In genomic region chr15:20401058-20401457, GRCh38 we compare ENCODE assay signal across 7 cellular contexts.
DNase-seq lines count a peak whose midpoint lies in the region; ATAC-seq and TF ChIP-seq lines count a peak whose summit lies in the region.
"Not testable (repeated sequence)": the region's sequence is repeated elsewhere in the genome, so short reads cannot be mapped to it uniquely, and the experiment has no call there.

No MANE protein-coding gene starts in this region.

- not testable (repeated sequence) for H3K9me3 ChIP-seq in RWPE2 (ENCODE audit: severe bottlenecking); naive thymus-derived CD4-positive, alpha-beta T cell (ENCODE audit: control insufficient read depth in 2 of 3, low read length in 3 of 3)
- H3K9me3 ChIP-seq in hepatocyte (ENCODE audit: low read depth) (peaks cover 17% of the 10 kb centered on the region), upper lobe of right lung (peaks cover 11% of the 10 kb centered on the region)

- not testable (repeated sequence) for H3K4me2 ChIP-seq in hepatocyte

- H3K36me3 Mint-ChIP-seq in naive thymus-derived CD4-positive, alpha-beta T cell; stimulated activated memory B cell treated with anti-CD40 and anti-IgM and Interleukin-4, amounts not matched to agents 10 μg/mL and 1 μg/mL and 100 μg/mL, for 72 hours: not testable (repeated sequence)

- H3K79me2 ChIP-seq in hepatocyte = not testable (repeated sequence)

- H3K9me3 Mint-ChIP-seq in naive thymus-derived CD4-positive, alpha-beta T cell; stimulated activated memory B cell treated with anti-CD40 and anti-IgM and Interleukin-4, amounts not matched to agents 10 μg/mL and 1 μg/mL and 100 μg/mL, for 72 hours: not testable (repeated sequence)

- H3K4me1 ChIP-seq in RWPE2 (ENCODE audit: insufficient read depth, poor library complexity, severe bottlenecking); hepatocyte (ENCODE audit: insufficient read depth); naive thymus-derived CD4-positive, alpha-beta T cell (ENCODE audit: control insufficient read depth in 2 of 2, insufficient read depth in 2 of 2, low read length in 2 of 2); upper lobe of right lung: not testable (repeated sequence)

- H3K4me3 Mint-ChIP-seq in naive thymus-derived CD4-positive, alpha-beta T cell; stimulated activated memory B cell treated with anti-CD40 and anti-IgM and Interleukin-4, amounts not matched to agents 10 μg/mL and 1 μg/mL and 100 μg/mL, for 72 hours: not testable (repeated sequence)

- H3K27ac ChIP-seq in RWPE2 (ENCODE audit: poor library complexity, severe bottlenecking); hepatocyte; naive thymus-derived CD4-positive, alpha-beta T cell (ENCODE audit: low read depth, low read length); upper lobe of right lung: not testable (repeated sequence)

- H3K9me2 ChIP-seq in hepatocyte (replicated peaks; ENCODE audit: insufficient read depth) = not testable (repeated sequence)

- DNase-seq in RWPE2 (ENCODE audit: low spot score); naive thymus-derived CD4-positive, alpha-beta T cell; upper lobe of right lung: not testable (repeated sequence)
- peak; percentile 38 for DNase-seq in Right ventricle myocardium superior
- peak; percentile 11 for DNase-seq in hepatocyte (ENCODE audit: low spot score)
- peak; percentile 70 for DNase-seq in posterior vena cava (ENCODE audit: low spot score)

- CTCF ChIA-PET in naive thymus-derived CD4-positive, alpha-beta T cell (lab: Charles Lee) = not testable (repeated sequence)

- not testable (repeated sequence) for TF ChIP-seq CTCF in RWPE2 (IDR thresholded peaks at IDR 0.05; ENCODE audit: poor library complexity, severe bottlenecking); hepatocyte (IDR thresholded peaks at IDR 0.05; ENCODE audit: poor library complexity); upper lobe of right lung (IDR thresholded peaks at IDR 0.05)

- not testable (repeated sequence) for H3K4me3 ChIP-seq in RWPE2 (ENCODE audit: severe bottlenecking); hepatocyte; naive thymus-derived CD4-positive, alpha-beta T cell (ENCODE audit: low read length); upper lobe of right lung

- not testable (repeated sequence) for H3K36me3 ChIP-seq in RWPE2 (ENCODE audit: low read depth); hepatocyte (replicated peaks; ENCODE audit: insufficient read depth, low read depth); naive thymus-derived CD4-positive, alpha-beta T cell (ENCODE audit: control insufficient read depth in 2 of 3, insufficient read depth in 3 of 3, low read length in 3 of 3); upper lobe of right lung

- H3K4me1 Mint-ChIP-seq in naive thymus-derived CD4-positive, alpha-beta T cell; stimulated activated memory B cell treated with anti-CD40 and anti-IgM and Interleukin-4, amounts not matched to agents 10 μg/mL and 1 μg/mL and 100 μg/mL, for 72 hours: not testable (repeated sequence)

- POLR2A ChIA-PET in naive thymus-derived CD4-positive, alpha-beta T cell (lab: Charles Lee) = not testable (repeated sequence)

- not testable (repeated sequence) for H2AFZ ChIP-seq in hepatocyte

- H4K20me1 ChIP-seq in hepatocyte (ENCODE audit: insufficient read depth, poor library complexity, severe bottlenecking) = not testable (repeated sequence)

- not testable (repeated sequence) for H3K27ac Mint-ChIP-seq in naive thymus-derived CD4-positive, alpha-beta T cell; stimulated activated memory B cell treated with anti-CD40 and anti-IgM and Interleukin-4, amounts not matched to agents 10 μg/mL and 1 μg/mL and 100 μg/mL, for 72 hours

- intact Hi-C loops in Right ventricle myocardium superior (cut with DNase I); naive thymus-derived CD4-positive, alpha-beta T cell (cut with micrococcal nuclease); posterior vena cava (cut with DNase I); upper lobe of right lung (cut with DNase I): not testable (repeated sequence)

- WGBS in hepatocyte (ENCODE audit: low lambda C conversion rate, missing lambda C conversion rate) = 68% methylated on average over 3 of the region's 3 CpGs

- peaks cover 36% of the 10 kb centered on the region for H3K27me3 ChIP-seq in RWPE2 (ENCODE audit: insufficient read depth, poor library complexity, severe bottlenecking)
- not testable (repeated sequence) for H3K27me3 ChIP-seq in hepatocyte; naive thymus-derived CD4-positive, alpha-beta T cell (ENCODE audit: control insufficient read depth in 2 of 2, insufficient read depth in 2 of 2, low read length in 2 of 2); upper lobe of right lung

- not testable (repeated sequence) for H3K27me3 Mint-ChIP-seq in naive thymus-derived CD4-positive, alpha-beta T cell; stimulated activated memory B cell treated with anti-CD40 and anti-IgM and Interleukin-4, amounts not matched to agents 10 μg/mL and 1 μg/mL and 100 μg/mL, for 72 hours

- 0 out of 3 replicates have a peak, but pooled peaks have one; percentile 21 for ATAC-seq in RWPE2 (ENCODE audit: low read depth)
- not testable (repeated sequence) for ATAC-seq in Right ventricle myocardium superior (ENCODE audit: poor library complexity)
- peak; percentile 38 for ATAC-seq in naive thymus-derived CD4-positive, alpha-beta T cell
- peak; percentile 28 for ATAC-seq in stimulated activated memory B cell treated with anti-CD40 and anti-IgM and Interleukin-4, amounts not matched to agents 10 μg/mL and 1 μg/mL and 100 μg/mL, for 72 hours
- ATAC-seq in upper lobe of right lung = peak; percentile 31
